Comparison of ENCODE assay signal across 22 cellular contexts in genomic region chr14:102754370-102755262, GRCh38. TPM values are rescaled to one million over a fixed set of nuclear protein-coding genes. Genes with fewer than 3 reads are reported as not detected.
DNase-seq lines count a peak whose midpoint lies in the region; ATAC-seq lines count a peak whose summit lies in the region.
"Had no signal": no experiment of that assay in that cellular context is flagged by ENCODE, and none has a peak within 500 bp of the region (broad histone marks: within the 10 kb centered on the region; RNA-seq: fewer than 3 reads in every experiment).

No MANE protein-coding gene starts in this region.

- H3K27me3 Mint-ChIP-seq in stimulated activated naive CD8-positive, alpha-beta T cell treated with anti-CD3 and anti-CD28 coated beads, Interleukin-15, amount 100 ng/mL, for 72 hours = no peaks in the 10 kb centered on the region
- H3K27me3 Mint-ChIP-seq: activated CD4-positive, alpha-beta memory T cell treated with anti-CD3 and anti-CD28 coated beads for 36 hours; CD4-positive, alpha-beta memory T cell; central memory CD8-positive, alpha-beta T cell had no signal

- H3K27ac Mint-ChIP-seq in stimulated activated naive CD8-positive, alpha-beta T cell treated with anti-CD3 and anti-CD28 coated beads, Interleukin-15, amount 100 ng/mL, for 72 hours = peak overlapping the region in 1 of 2 donors; percentile 84
- H3K27ac Mint-ChIP-seq: activated CD4-positive, alpha-beta memory T cell treated with anti-CD3 and anti-CD28 coated beads for 36 hours; activated T-helper 1 cell treated with anti-CD3 and anti-CD28 coated beads, Interleukin-12 subunit alpha, Interleukin-12 subunit beta, Interleukin-2, Interleukin-4 antibody, amounts not matched to agents 30 ng/mL and 10 ng/mL and 1 ng/mL, durations not matched to agents 14 hours and 24 hours and 36 hours had no signal

- 0 out of 2 replicates have a peak overlapping the region, but pooled peaks have one; percentile 6 for H3K27ac ChIP-seq in SK-N-MC
- H3K27ac ChIP-seq: parathyroid adenoma, upper lobe of right lung had no signal

- no peak overlapping the region for H3K4me3 ChIP-seq in SK-N-MC
- H3K4me3 ChIP-seq: MG63, upper lobe of right lung had no signal

- peak; percentile 38 for ATAC-seq in stimulated activated naive CD8-positive, alpha-beta T cell treated with anti-CD3 and anti-CD28 coated beads, Interleukin-15, Interleukin-2, amounts not matched to agents 100 U/mL and 50 U/mL, for 24 hours
- ATAC-seq in stimulated activated naive CD8-positive, alpha-beta T cell treated with anti-CD3 and anti-CD28 coated beads, Interleukin-15, amount 100 ng/mL, for 72 hours = no peak
- ATAC-seq in GM21447 (IDR thresholded peaks at IDR 0.05; ENCODE audit: unreplicated experiment) (peak; percentile 53), HG02840 (IDR thresholded peaks at IDR 0.05; ENCODE audit: low FRiP score, unreplicated experiment) (no peak)
- ATAC-seq: left colon, PC-3, upper lobe of right lung had no signal

- in situ Hi-C loops in G401 (cut with HindIII; ENCODE audit: low sequenced_read_pairs) = no loop called here

- H3K36me3 ChIP-seq in SK-N-MC (ENCODE audit: insufficient read depth, low read length) = no peaks in the 10 kb centered on the region; the same call in 1 of the 2 replicates
- H3K36me3 ChIP-seq: MG63, upper lobe of right lung had no signal

- no peaks in the 10 kb centered on the region for H3K4me1 Mint-ChIP-seq in stimulated activated naive CD8-positive, alpha-beta T cell treated with anti-CD3 and anti-CD28 coated beads, Interleukin-15, amount 100 ng/mL, for 72 hours
- H3K4me1 Mint-ChIP-seq: central memory CD8-positive, alpha-beta T cell had no signal

- no peaks in the 10 kb centered on the region for H3K9me3 Mint-ChIP-seq in stimulated activated naive CD8-positive, alpha-beta T cell treated with anti-CD3 and anti-CD28 coated beads, Interleukin-15, amount 100 ng/mL, for 72 hours
- H3K9me3 Mint-ChIP-seq: activated CD4-positive, alpha-beta memory T cell treated with anti-CD3 and anti-CD28 coated beads for 36 hours; activated T-helper 1 cell treated with anti-CD3 and anti-CD28 coated beads, Interleukin-12 subunit alpha, Interleukin-12 subunit beta, Interleukin-2, Interleukin-4 antibody, amounts not matched to agents 30 ng/mL and 10 ng/mL and 1 ng/mL, durations not matched to agents 14 hours and 24 hours and 36 hours; CD4-positive, alpha-beta memory T cell; central memory CD8-positive, alpha-beta T cell had no signal

- H3K9ac ChIP-seq in SK-N-MC (ENCODE audit: insufficient read length) = no peak overlapping the region
- H3K9ac ChIP-seq: parathyroid adenoma had no signal

- no peak overlapping the region for H3K4me3 Mint-ChIP-seq in stimulated activated naive CD8-positive, alpha-beta T cell treated with anti-CD3 and anti-CD28 coated beads, Interleukin-15, amount 100 ng/mL, for 72 hours
- H3K4me3 Mint-ChIP-seq: activated CD4-positive, alpha-beta memory T cell treated with anti-CD3 and anti-CD28 coated beads for 36 hours; activated T-helper 1 cell treated with anti-CD3 and anti-CD28 coated beads, Interleukin-12 subunit alpha, Interleukin-12 subunit beta, Interleukin-2, Interleukin-4 antibody, amounts not matched to agents 30 ng/mL and 10 ng/mL and 1 ng/mL, durations not matched to agents 14 hours and 24 hours and 36 hours; CD4-positive, alpha-beta memory T cell; central memory CD8-positive, alpha-beta T cell had no signal

- DNase-seq in stimulated activated naive CD8-positive, alpha-beta T cell treated with anti-CD3 and anti-CD28 coated beads, Interleukin-15, Interleukin-2, amounts not matched to agents 100 U/mL and 50 U/mL, for 24 hours = no peak
- DNase-seq in stimulated activated naive CD8-positive, alpha-beta T cell treated with anti-CD3 and anti-CD28 coated beads, Interleukin-15, amount 100 ng/mL, for 72 hours = no peak
- DNase-seq in SK-N-MC (ENCODE audit: low read depth, low spot score) = no peak
- no peak for DNase-seq in cerebellar cortex (ENCODE audit: low spot score)
- no peak for DNase-seq in RPMI8226
- DNase-seq in G401 (ENCODE audit: low spot score) = no peak
- DNase-seq: activated CD4-positive, alpha-beta memory T cell treated with anti-CD3 and anti-CD28 coated beads for 36 hours; amniotic stem cell; DND-41; hippocampal formation; left colon; MG63; NCI-H2029 treated with DMSO at 0.1 percent for 48 hours; PC-3; stimulated activated CD4-positive, alpha-beta T cell treated with anti-CD3 and anti-CD28 coated beads, Interleukin-4, amount 100 ng/mL, for 4 hours; upper lobe of right lung had no signal

- H3K9me3 ChIP-seq in SK-N-MC (ENCODE audit: low read depth, low read length) = no peaks in the 10 kb centered on the region
- H3K9me3 ChIP-seq: MG63, upper lobe of right lung had no signal

RNA-seq across cellular contexts. Expression of gene TRAF3, which starts 22.6 kb away (rescaled TPM):
- total RNA-seq in G401 (2014; rRNA removed; shearing (Covaris generic)) = 21.0 and 45.5 TPM in 2 replicates

Comparison
In these comparisons a context has a peak if more than half of its experiments do, and no peak if none do; other contexts are left out.
1. ATAC-seq: peak in stimulated activated naive CD8-positive, alpha-beta T cell treated with anti-CD3 and anti-CD28 coated beads, Interleukin-15, Interleukin-2, amounts not matched to agents 100 U/mL and 50 U/mL, for 24 hours (single experiment) and GM21447 (single experiment); none in stimulated activated naive CD8-positive, alpha-beta T cell treated with anti-CD3 and anti-CD28 coated beads, Interleukin-15, amount 100 ng/mL, for 72 hours (single experiment) and HG02840 (single experiment).